ENCODE assay signal across 9 cellular contexts in genomic region chr15:57640935-57641682, GRCh38. TPM values are rescaled to one million over a fixed set of nuclear protein-coding genes. Genes with fewer than 3 reads are reported as not detected.
DNase-seq lines count a peak whose midpoint lies in the region; ATAC-seq, FAIRE-seq and TF ChIP-seq lines count a peak whose summit lies in the region.
"Had no signal": no experiment of that assay in that cellular context is flagged by ENCODE, and none has a peak within 500 bp of the region (broad histone marks: within the 10 kb centered on the region; RNA-seq: fewer than 3 reads in every experiment).

No MANE protein-coding gene starts in this region.

- no peak overlapping the region for H3K4me2 ChIP-seq in K562 (ENCODE audit: insufficient read depth, low read length)

- DNase-seq in activated T-cell treated with anti-CD3 and anti-CD28 coated beads for 48 hours (ENCODE audit: low read depth) = peak; percentile 8
- no peak for DNase-seq in activated T-cell treated with anti-CD3 and anti-CD28 coated beads, Interleukin-2, amount 50 U/mL, for 4 hours
- DNase-seq in M059J (ENCODE audit: low read depth) = peak; percentile 21
- peak; percentile 19 to 43 (median 27) for DNase-seq in K562 (ENCODE audit: extremely low read depth in 1 of 4, low spot score in 3 of 4)
- DNase-seq in right lobe of liver = no peak
- DNase-seq in activated CD4-positive, CD25-positive, alpha-beta regulatory T cell treated with anti-CD3 and anti-CD28 coated beads, Interleukin-2, amount 50 U/mL, for 72 hours = no peak
- DNase-seq in cortex of kidney (lab: John Stamatoyannopoulos, UW) = no peak
- DNase-seq in NCI-H446 treated with DMSO at 0.1 percent for 48 hours (lab: John Stamatoyannopoulos, UW) = no peak

- H3K27ac ChIP-seq in K562 (ENCODE audit: extremely low read depth, low read depth, low read length) (no peak overlapping the region), right lobe of liver (no peak overlapping the region)

- H2AFZ ChIP-seq in K562 (ENCODE audit: low read depth, low read length) = no peak overlapping the region

- CTCF ChIA-PET in K562 (lab: Yijun Ruan, JAX; ENCODE audit: low intra/inter-chr PET ratio) = interaction anchor here (1.5 kb wide), 1 partner anchor 80 kb away, joined by 6 read pairs; no protein-coding TSS in a partner anchor

- peak; percentile 64 for FAIRE-seq in K562 (lab: Jason Lieb, UNC)

- 7% methylated on average over 8 of the region's 8 CpGs for WGBS in K562 (ENCODE audit: insufficient coverage, low coverage, missing lambda C conversion rate)
- 44% methylated on average over 8 of the region's 8 CpGs for WGBS in right lobe of liver (ENCODE audit: insufficient coverage, low coverage, low lambda C conversion rate, missing lambda C conversion rate)

- no peak for TF ChIP-seq EP300 in K562 (IDR thresholded peaks at IDR 0.05; ENCODE audit: low read length)

- intact Hi-C loops in K562 (cut with micrococcal nuclease) = loop anchor here (2.0 to 5.0 kb wide), 2 partner anchors 220 to 431 kb away; no protein-coding TSS in a partner anchor
- intact Hi-C loops in right lobe of liver (cut with DNase I) = no loop called here

- TF ChIP-seq POLR2A in K562 (conservative IDR thresholded peaks at IDR 0.05) (no peak), right lobe of liver (IDR thresholded peaks at IDR 0.05) (no peak)

- no peaks in the 10 kb centered on the region for H3K9me3 Mint-ChIP-seq in activated T-cell treated with anti-CD3 and anti-CD28 coated beads, Interleukin-2, amount 50 U/mL, for 4 hours
- H3K9me3 Mint-ChIP-seq: central memory CD8-positive, alpha-beta T cell had no signal

- H3K36me3 ChIP-seq in K562 (ENCODE audit: control insufficient read depth, insufficient read depth, low read length) = no peaks in the 10 kb centered on the region
- no peaks in the 10 kb centered on the region for H3K36me3 ChIP-seq in right lobe of liver

- H4K20me1 ChIP-seq in K562 (replicated peaks; ENCODE audit: control insufficient read depth, insufficient read depth, low read length) = no peaks in the 10 kb centered on the region

- in situ Hi-C loops in K562 (cut with MboI) = no loop called here

- TF ChIP-seq RAD21 in K562 (CRISPR knock-in tag; conservative IDR thresholded peaks at IDR 0.05 in 1 of 2, IDR thresholded peaks at IDR 0.05 in 1 of 2) = peak in 1 of 2 experiments; percentile 55; a peak in 3 of 4 replicates

- H3K4me3 Mint-ChIP-seq in activated T-cell treated with anti-CD3 and anti-CD28 coated beads, Interleukin-2, amount 50 U/mL, for 4 hours = no peak overlapping the region
- H3K4me3 Mint-ChIP-seq: central memory CD8-positive, alpha-beta T cell had no signal

- H3K36me3 Mint-ChIP-seq in activated T-cell treated with anti-CD3 and anti-CD28 coated beads, Interleukin-2, amount 50 U/mL, for 4 hours (ENCODE audit: insufficient read depth) = peaks cover 2% of the 10 kb centered on the region

- H3K9me3 ChIP-seq in K562 (replicated peaks; ENCODE audit: control insufficient read depth, insufficient read depth, low read depth, low read length) = no peaks in the 10 kb centered on the region
- no peaks in the 10 kb centered on the region for H3K9me3 ChIP-seq in right lobe of liver

- H3K9me1 ChIP-seq in K562 (ENCODE audit: control insufficient read depth, insufficient read depth, low read length) = no peaks in the 10 kb centered on the region

- H3K4me1 ChIP-seq in K562 (replicated peaks in 1 of 2; ENCODE audit: control insufficient read depth in 2 of 2, insufficient read depth in 2 of 2, low read length in 2 of 2) = no peaks in the 10 kb centered on the region
- H3K4me1 ChIP-seq in right lobe of liver = no peaks in the 10 kb centered on the region

- ATAC-seq in activated T-cell treated with anti-CD3 and anti-CD28 coated beads, Interleukin-2, amount 50 U/mL, for 4 hours = no peak
- ATAC-seq in K562 (peak; percentile 81), right lobe of liver (peak; percentile 64 to 87 (median 75))

- no peak overlapping the region for H3K9ac ChIP-seq in K562 (ENCODE audit: insufficient read depth in 1 of 2, low read depth in 2 of 2, low read length in 2 of 2)

- H3K79me2 ChIP-seq in K562 (ENCODE audit: control insufficient read depth, insufficient read depth, low read length) = no peaks in the 10 kb centered on the region

- peaks cover 9% of the 10 kb centered on the region for H3K27me3 Mint-ChIP-seq in activated T-cell treated with anti-CD3 and anti-CD28 coated beads, Interleukin-2, amount 50 U/mL, for 4 hours (ENCODE audit: low read depth)

- H3K4me3 ChIP-seq in K562 (no peak overlapping the region), right lobe of liver (no peak overlapping the region)

- POLR2A ChIA-PET in K562 (lab: Yijun Ruan, JAX) = interaction anchor here (0.8 kb wide), 1 partner anchor 89 kb away, joined by 4 read pairs; no protein-coding TSS in a partner anchor

- BruUV-seq in K562 (replicated peaks; lab: Mats Ljungman, UMichigan) = no TSS peak

- H3K27me3 ChIP-seq in K562 (ENCODE audit: control insufficient read depth in 2 of 2, insufficient read depth in 2 of 2, low read length in 2 of 2) = peaks cover 13 to 14% of the 10 kb centered on the region in 2 experiments
- H3K27me3 ChIP-seq in right lobe of liver = no peaks in the 10 kb centered on the region

- TF ChIP-seq CTCF in K562 (IDR thresholded peaks at IDR 0.05 in 2 of 3, conservative IDR thresholded peaks at IDR 0.05 in 1 of 3; ENCODE audit: insufficient read depth in 2 of 3, low read depth in 1 of 3, low read length in 3 of 3) (peak; percentile 45 to 49 (median 46); a peak in 5 of 6 replicates), right lobe of liver (IDR thresholded peaks at IDR 0.05) (peak; percentile 43 to 52 (median 46))

- no peaks in the 10 kb centered on the region for H3K4me1 Mint-ChIP-seq in activated T-cell treated with anti-CD3 and anti-CD28 coated beads, Interleukin-2, amount 50 U/mL, for 4 hours (ENCODE audit: low read depth)
- H3K4me1 Mint-ChIP-seq: central memory CD8-positive, alpha-beta T cell had no signal

TF ChIP-seq in K562, 482 proteins besides CTCF, POLR2A, EP300 and RAD21:
- TF ChIP-seq LEF1 (IDR thresholded peaks at IDR 0.05) (peak; percentile 68; the same call in 1 of the 2 replicates), NCOA1 (IDR thresholded peaks at IDR 0.05; ENCODE audit: low read depth) (no peak), TCF7 (IDR thresholded peaks at IDR 0.05; ENCODE audit: borderline replicate concordance) (peak; percentile 51; the same call in 1 of the 2 replicates), SMC3 (conservative IDR thresholded peaks at IDR 0.05; ENCODE audit: insufficient read depth, low read depth, low read length) (peak; percentile 15; the same call in 1 of the 2 replicates), ZNF444 (CRISPR knock-in tag; IDR thresholded peaks at IDR 0.05) (no peak), VEZF1 (CRISPR knock-in tag; IDR thresholded peaks at IDR 0.05) (no peak), CTCFL (IDR thresholded peaks at IDR 0.05; ENCODE audit: borderline replicate concordance, insufficient read depth, low read depth, low read length, poor library complexity, severe bottlenecking) (peak; percentile 8)
TF ChIP-seq in K562: peak in this region for 4.

RNA-seq across cellular contexts. Expression of gene MYZAP, which starts 49.4 kb away (rescaled TPM):
- total RNA-seq in activated T-cell treated with anti-CD3 and anti-CD28 coated beads, Interleukin-2, amount 50 U/mL, for 4 hours = under 1 TPM in 2 of 3 donors, not detected in 1; 0.13 to 0.22 TPM
- total RNA-seq in M059J (2014; rRNA removed; shearing (Covaris generic)) = 7.9 and 8.2 TPM in 2 replicates
- total RNA-seq in K562 (2011; cell fraction: chromatin; rRNA removed; ENCODE audit: low replicate concordance) = not detected in 2 replicates
- not detected in 2 replicates for total RNA-seq in K562 (2011; cell fraction: nucleolus; rRNA removed)
- total RNA-seq in K562 (2011; cell fraction: nucleoplasm; rRNA removed) = not detected in 2 replicates
- not detected in 2 replicates for total RNA-seq in K562 (2014; rRNA removed)
- not detected in 2 replicates for total RNA-seq in K562 (2014; rRNA removed; fragmentation: Illumina TruSeq; extraction: Trizol)
- not detected in 2 replicates for total RNA-seq in K562 (2015; rRNA removed; fragmentation: Illumina TruSeq; extraction: Trizol)
- total RNA-seq in K562 (2021) = not detected in 2 replicates
- 0.03 TPM in 1 of 2 replicates, not detected in the other for polyA plus RNA-seq in K562 (2011; rRNA removed)
- not detected in 2 replicates for polyA plus RNA-seq in K562 (2011; cell fraction: cytosol; rRNA removed)
- not detected in 2 replicates for polyA plus RNA-seq in K562 (2011; cell fraction: nucleus; rRNA removed)
- not detected in 2 replicates for polyA plus RNA-seq in K562 (2012)
- not detected in 2 replicates for polyA plus RNA-seq in K562 (2014; fragmentation: Illumina TruSeq; extraction: Trizol)
- not detected for polyA plus RNA-seq in K562 (2014; fragmentation: Nextera tagmentation; extraction: Ambion mirVana)
- not detected in 2 replicates for polyA plus RNA-seq in K562 (2014; rRNA removed)
- not detected in 2 replicates for polyA minus RNA-seq in K562 (2011; rRNA and poly(A)+ RNA removed)
- polyA minus RNA-seq in K562 (2011; cell fraction: cytosol; rRNA and poly(A)+ RNA removed) = not detected in 2 replicates
- not detected in 2 replicates for polyA minus RNA-seq in K562 (2011; cell fraction: nucleus; rRNA and poly(A)+ RNA removed)
- under 1 TPM in 4 of 6 experiments, not detected in 2; 0.24 to 0.65 (median 0.61) TPM for total RNA-seq in right lobe of liver

Comparison
In these comparisons a context has a peak if more than half of its experiments do, and no peak if none do; other contexts are left out.
1. DNase-seq: peak in activated T-cell treated with anti-CD3 and anti-CD28 coated beads for 48 hours (single experiment), M059J (single experiment) and K562 (4 of 4); none in activated T-cell treated with anti-CD3 and anti-CD28 coated beads, Interleukin-2, amount 50 U/mL, for 4 hours (single experiment), right lobe of liver (0 of 3), activated CD4-positive, CD25-positive, alpha-beta regulatory T cell treated with anti-CD3 and anti-CD28 coated beads, Interleukin-2, amount 50 U/mL, for 72 hours (single experiment), cortex of kidney (single experiment) and NCI-H446 treated with DMSO at 0.1 percent for 48 hours (single experiment).
2. ATAC-seq: peak in K562 (single experiment) and right lobe of liver (4 of 4); none in activated T-cell treated with anti-CD3 and anti-CD28 coated beads, Interleukin-2, amount 50 U/mL, for 4 hours (0 of 2).